ENCODE assay signal across 1 cellular context in genomic region chr19:18436651-18437478, GRCh38.
A peak's percentile ranks its signal among the peaks of the same experiment; 100 is the strongest.
TF ChIP-seq lines count a peak whose summit lies in the region.

No MANE protein-coding gene starts in this region.

TF ChIP-seq in HEK293, 187 proteins besides CTCF, POLR2A, EP300 and RAD21 (continued from another document):
- TF ChIP-seq MZF1 (tag by site-specific recombination; IDR thresholded peaks at IDR 0.05; ENCODE audit: borderline replicate concordance) (no peak), ZNF48 (tag by site-specific recombination; IDR thresholded peaks at IDR 0.05) (no peak), ZNF19 (tag by site-specific recombination; IDR thresholded peaks at IDR 0.05; ENCODE audit: low read depth) (no peak), SP3 (tag by site-specific recombination; IDR thresholded peaks at IDR 0.05) (peak; percentile 82), ZBTB20 (tag by site-specific recombination; IDR thresholded peaks at IDR 0.05) (peak; percentile 23; the same call in 1 of the 2 replicates), ZNF561 (tag by site-specific recombination; IDR thresholded peaks at IDR 0.05; ENCODE audit: borderline replicate concordance) (0 out of 2 replicates have a peak, but pooled peaks have one; percentile 58), ZNF639 (tag by site-specific recombination; IDR thresholded peaks at IDR 0.05) (no peak), KLF8 (tag by site-specific recombination; IDR thresholded peaks at IDR 0.05) (peak; percentile 89), ZNF324 (tag by site-specific recombination; IDR thresholded peaks at IDR 0.05) (0 out of 2 replicates have a peak, but pooled peaks have one; percentile 33), PRDM10 (tag by site-specific recombination; IDR thresholded peaks at IDR 0.05) (peak; percentile 57), ZNF747 (tag by site-specific recombination; IDR thresholded peaks at IDR 0.05) (no peak), ZNF510 (tag by site-specific recombination; IDR thresholded peaks at IDR 0.05; ENCODE audit: insufficient replicate concordance) (no peak), KLF16 (tag by site-specific recombination; IDR thresholded peaks at IDR 0.05) (peak; percentile 35; the same call in 1 of the 2 replicates), SP7 (tag by site-specific recombination; IDR thresholded peaks at IDR 0.05) (peak; percentile 31; the same call in 1 of the 2 replicates), ZNF692 (tag by site-specific recombination; IDR thresholded peaks at IDR 0.05) (peak; percentile 98), ZXDB (tag by site-specific recombination; IDR thresholded peaks at IDR 0.05) (peak; percentile 99), ZNF785 (tag by site-specific recombination; IDR thresholded peaks at IDR 0.05) (no peak), GLIS2 (tag by site-specific recombination; IDR thresholded peaks at IDR 0.05) (peak; percentile 93), KLF9 (tag by site-specific recombination; IDR thresholded peaks at IDR 0.05; ENCODE audit: low read depth) (peak; percentile 80), GLIS1 (tag by site-specific recombination; IDR thresholded peaks at IDR 0.05) (peak; percentile 88), PATZ1 (tag by site-specific recombination; IDR thresholded peaks at IDR 0.05) (peak; percentile 92), OSR2 (tag by site-specific recombination; IDR thresholded peaks at IDR 0.05) (peak; percentile 76), ZNF843 (tag by site-specific recombination; IDR thresholded peaks at IDR 0.05) (0 out of 2 replicates have a peak, but pooled peaks have one; percentile 40)
